1 cellular context compared by ENCODE assay signal in genomic region chr10:110497438-110498086, GRCh38.
TF ChIP-seq lines count a peak whose summit lies in the region.

Gene DUSP5, plus strand, starts transcription at chr10:110497907. Its CDS starts 215 bp downstream, at chr10:110498122.

TF ChIP-seq in A549, 52 proteins besides CTCF, POLR2A, EP300 and RAD21 (continued from another document):
- TF ChIP-seq CHD4 (IDR thresholded peaks at IDR 0.05; ENCODE audit: borderline replicate concordance) (no peak), ZFP36 (IDR thresholded peaks at IDR 0.05; ENCODE audit: borderline replicate concordance, partially characterized antibody) (peak; percentile 95), HOXB5 (CRISPR knock-in tag; IDR thresholded peaks at IDR 0.05) (no peak), RFX5 (IDR thresholded peaks at IDR 0.05) (no peak), EHMT2 (IDR thresholded peaks at IDR 0.05; ENCODE audit: low read depth) (no peak), FOSL2 (IDR thresholded peaks at IDR 0.05) (no peak), FOSL2 (CRISPR knock-in tag; IDR thresholded peaks at IDR 0.05) (peak; percentile 9; the same call in 1 of the 2 replicates), MAFK (IDR thresholded peaks at IDR 0.05; ENCODE audit: partially characterized antibody) (no peak), KDM5A (IDR thresholded peaks at IDR 0.05) (no peak), POLR2AphosphoS2 (conservative IDR thresholded peaks at IDR 0.05; ENCODE audit: low read length) (no peak), ELK1 (IDR thresholded peaks at IDR 0.05; ENCODE audit: low read depth, low read length) (peak; percentile 92), TFCP2L1 (CRISPR knock-in tag; IDR thresholded peaks at IDR 0.05) (no peak), MAX (IDR thresholded peaks at IDR 0.05) (peak; percentile 55), EHF (CRISPR knock-in tag; IDR thresholded peaks at IDR 0.05) (no peak), SREBF2 (IDR thresholded peaks at IDR 0.05) (no peak), MAZ (IDR thresholded peaks at IDR 0.05; ENCODE audit: borderline replicate concordance, low read depth, low read length) (no peak), NR3C1 (IDR thresholded peaks at IDR 0.05) (no peak), JUN (IDR thresholded peaks at IDR 0.05) (peak; percentile 94 to 99), HEYL (CRISPR knock-in tag; IDR thresholded peaks at IDR 0.05) (no peak), ZSCAN20 (CRISPR knock-in tag; IDR thresholded peaks at IDR 0.05) (no peak), RARB (CRISPR knock-in tag; IDR thresholded peaks at IDR 0.05) (no peak), HES2 (IDR thresholded peaks at IDR 0.05) (no peak), HOXA7 (CRISPR knock-in tag; IDR thresholded peaks at IDR 0.05) (no peak), ZNF302 (CRISPR knock-in tag; IDR thresholded peaks at IDR 0.05) (no peak), HMGXB4 (CRISPR knock-in tag; IDR thresholded peaks at IDR 0.05; ENCODE audit: borderline replicate concordance) (no peak), MYC (IDR thresholded peaks at IDR 0.05; ENCODE audit: borderline replicate concordance, low read length) (peak; percentile 58; the same call in 1 of the 2 replicates), JUNB (IDR thresholded peaks at IDR 0.05) (no peak), NFE2L2 (conservative IDR thresholded peaks at IDR 0.05; ENCODE audit: low read length) (no peak), TP53 (CRISPR knock-in tag; IDR thresholded peaks at IDR 0.05) (0 out of 2 replicates have a peak, but pooled peaks have one; percentile 67), CEBPB (IDR thresholded peaks at IDR 0.05) (no peak), RNF2 (IDR thresholded peaks at IDR 0.05; ENCODE audit: borderline replicate concordance, low read depth) (no peak), SMC3 (IDR thresholded peaks at IDR 0.05) (no peak), ESRRA (IDR thresholded peaks at IDR 0.05; ENCODE audit: borderline replicate concordance, low read length) (no peak)
- TF ChIP-seq, protein P1, sequence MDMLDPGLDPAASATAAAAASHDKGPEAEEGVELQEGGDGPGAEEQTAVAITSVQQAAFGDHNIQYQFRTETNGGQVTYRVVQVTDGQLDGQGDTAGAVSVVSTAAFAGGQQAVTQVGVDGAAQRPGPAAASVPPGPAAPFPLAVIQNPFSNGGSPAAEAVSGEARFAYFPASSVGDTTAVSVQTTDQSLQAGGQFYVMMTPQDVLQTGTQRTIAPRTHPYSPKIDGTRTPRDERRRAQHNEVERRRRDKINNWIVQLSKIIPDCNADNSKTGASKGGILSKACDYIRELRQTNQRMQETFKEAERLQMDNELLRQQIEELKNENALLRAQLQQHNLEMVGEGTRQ (IDR thresholded peaks at IDR 0.05) = no peak
